Comparison of ENCODE assay signal across 15 cellular contexts in genomic region chr2:3102081-3102914, GRCh38.
"Had no signal": no experiment of that assay in that cellular context is flagged by ENCODE, and none has a peak within 500 bp of the region (broad histone marks: within the 10 kb centered on the region; RNA-seq: fewer than 3 reads in every experiment).

No MANE protein-coding gene starts in this region.

- ATAC-seq: left lung, right cardiac atrium had no signal

- H3K27me3 ChIP-seq: brain microvascular endothelial cell had no signal

- H3K4me1 Mint-ChIP-seq: activated naive CD4-positive, alpha-beta T cell treated with anti-CD3 and anti-CD28 coated beads, Interleukin-2, amount 50 U/mL, for 24 hours had no signal

- H3K36me3 Mint-ChIP-seq: activated naive CD4-positive, alpha-beta T cell treated with anti-CD3 and anti-CD28 coated beads, Interleukin-2, amount 50 U/mL, for 24 hours had no signal

- H3K27ac Mint-ChIP-seq: activated naive CD4-positive, alpha-beta T cell treated with anti-CD3 and anti-CD28 coated beads, Interleukin-2, amount 50 U/mL, for 24 hours had no signal

- DNase-seq: activated CD4-positive, alpha-beta T cell treated with anti-CD3 and anti-CD28 coated beads for 4 hours; activated CD8-positive, alpha-beta memory T cell treated with anti-CD3 and anti-CD28 coated beads for 24 hours; activated effector memory CD4-positive, alpha-beta T cell treated with Interleukin-2 at 50 U/mL for 16 hours; brain microvascular endothelial cell; cerebellar nuclear complex; esophagus squamous epithelium; foreskin fibroblast; left lung; mesendoderm; posterior cingulate gyrus; stimulated activated CD4-positive, alpha-beta T cell treated with anti-CD3 and anti-CD28 coated beads, Interleukin-1b, Interleukin-23, amount 100 ng/mL, for 48 hours; stimulated activated naive CD4-positive, alpha-beta T cell treated with Interleukin-2 at 50 U/mL for 16 hours; T-helper 1 cell had no signal

- H3K4me3 ChIP-seq: esophagus squamous epithelium, left lung had no signal

- H3K27ac ChIP-seq: brain microvascular endothelial cell, esophagus squamous epithelium, left lung had no signal

- H3K4me3 Mint-ChIP-seq: activated naive CD4-positive, alpha-beta T cell treated with anti-CD3 and anti-CD28 coated beads, Interleukin-2, amount 50 U/mL, for 24 hours had no signal

- H3K36me3 ChIP-seq: brain microvascular endothelial cell, esophagus squamous epithelium, left lung had no signal

- H3K9me3 Mint-ChIP-seq: activated naive CD4-positive, alpha-beta T cell treated with anti-CD3 and anti-CD28 coated beads, Interleukin-2, amount 50 U/mL, for 24 hours had no signal

- H3K9me3 ChIP-seq: esophagus squamous epithelium, left lung had no signal

- H3K4me1 ChIP-seq: esophagus squamous epithelium, left lung had no signal
